Comparison of ENCODE assay signal across 1 cellular context in the genomic region with DNA sequence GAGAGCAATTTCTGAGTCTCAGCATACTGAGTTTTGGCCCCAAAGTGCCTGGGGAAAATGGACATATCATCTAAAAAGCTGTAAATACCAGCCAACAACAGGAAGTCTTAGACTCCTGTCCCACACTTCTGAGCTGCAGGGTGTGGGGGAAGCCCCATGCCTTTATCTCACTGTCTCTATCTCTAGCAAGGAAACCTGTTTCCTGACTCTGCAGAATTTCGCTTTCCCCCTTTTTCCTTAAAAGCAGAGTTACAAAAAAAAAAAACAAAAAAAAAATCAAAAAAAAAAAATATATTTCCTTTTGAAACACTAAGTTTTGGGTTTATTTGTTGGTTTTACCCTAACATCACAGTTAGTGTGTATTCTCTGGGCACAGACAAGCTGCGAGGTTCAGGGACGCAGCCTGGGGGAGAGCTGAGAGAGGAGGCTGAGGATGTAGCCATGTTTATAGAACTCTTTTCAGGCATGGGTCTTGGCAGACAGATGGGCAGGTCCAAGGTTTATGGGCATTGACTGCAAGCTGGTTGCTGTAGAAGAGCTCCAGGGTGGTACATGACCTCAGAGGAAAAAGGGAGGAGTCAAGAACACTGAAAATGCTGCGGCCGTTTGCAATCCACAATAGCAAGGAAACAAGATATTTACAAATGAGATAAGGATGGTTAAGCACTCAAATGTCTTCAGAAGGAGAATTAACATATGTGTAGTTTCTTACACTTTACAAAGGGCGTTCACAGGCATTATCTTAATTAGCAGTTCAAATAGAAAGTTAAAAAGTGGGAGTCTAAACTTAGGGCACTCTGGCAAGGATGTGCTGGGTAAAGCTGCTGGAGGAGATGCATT.
TF ChIP-seq lines count a peak whose summit lies in the region.

No MANE protein-coding gene starts in this region.

TF ChIP-seq in HepG2, 621 proteins besides CTCF, POLR2A, EP300 and RAD21 (continued from another document):
- TF ChIP-seq, protein P1, sequence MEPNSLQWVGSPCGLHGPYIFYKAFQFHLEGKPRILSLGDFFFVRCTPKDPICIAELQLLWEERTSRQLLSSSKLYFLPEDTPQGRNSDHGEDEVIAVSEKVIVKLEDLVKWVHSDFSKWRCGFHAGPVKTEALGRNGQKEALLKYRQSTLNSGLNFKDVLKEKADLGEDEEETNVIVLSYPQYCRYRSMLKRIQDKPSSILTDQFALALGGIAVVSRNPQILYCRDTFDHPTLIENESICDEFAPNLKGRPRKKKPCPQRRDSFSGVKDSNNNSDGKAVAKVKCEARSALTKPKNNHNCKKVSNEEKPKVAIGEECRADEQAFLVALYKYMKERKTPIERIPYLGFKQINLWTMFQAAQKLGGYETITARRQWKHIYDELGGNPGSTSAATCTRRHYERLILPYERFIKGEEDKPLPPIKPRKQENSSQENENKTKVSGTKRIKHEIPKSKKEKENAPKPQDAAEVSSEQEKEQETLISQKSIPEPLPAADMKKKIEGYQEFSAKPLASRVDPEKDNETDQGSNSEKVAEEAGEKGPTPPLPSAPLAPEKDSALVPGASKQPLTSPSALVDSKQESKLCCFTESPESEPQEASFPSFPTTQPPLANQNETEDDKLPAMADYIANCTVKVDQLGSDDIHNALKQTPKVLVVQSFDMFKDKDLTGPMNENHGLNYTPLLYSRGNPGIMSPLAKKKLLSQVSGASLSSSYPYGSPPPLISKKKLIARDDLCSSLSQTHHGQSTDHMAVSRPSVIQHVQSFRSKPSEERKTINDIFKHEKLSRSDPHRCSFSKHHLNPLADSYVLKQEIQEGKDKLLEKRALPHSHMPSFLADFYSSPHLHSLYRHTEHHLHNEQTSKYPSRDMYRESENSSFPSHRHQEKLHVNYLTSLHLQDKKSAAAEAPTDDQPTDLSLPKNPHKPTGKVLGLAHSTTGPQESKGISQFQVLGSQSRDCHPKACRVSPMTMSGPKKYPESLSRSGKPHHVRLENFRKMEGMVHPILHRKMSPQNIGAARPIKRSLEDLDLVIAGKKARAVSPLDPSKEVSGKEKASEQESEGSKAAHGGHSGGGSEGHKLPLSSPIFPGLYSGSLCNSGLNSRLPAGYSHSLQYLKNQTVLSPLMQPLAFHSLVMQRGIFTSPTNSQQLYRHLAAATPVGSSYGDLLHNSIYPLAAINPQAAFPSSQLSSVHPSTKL (CRISPR knock-in tag; IDR thresholded peaks at IDR 0.05): no peak
- TF ChIP-seq, protein P2, sequence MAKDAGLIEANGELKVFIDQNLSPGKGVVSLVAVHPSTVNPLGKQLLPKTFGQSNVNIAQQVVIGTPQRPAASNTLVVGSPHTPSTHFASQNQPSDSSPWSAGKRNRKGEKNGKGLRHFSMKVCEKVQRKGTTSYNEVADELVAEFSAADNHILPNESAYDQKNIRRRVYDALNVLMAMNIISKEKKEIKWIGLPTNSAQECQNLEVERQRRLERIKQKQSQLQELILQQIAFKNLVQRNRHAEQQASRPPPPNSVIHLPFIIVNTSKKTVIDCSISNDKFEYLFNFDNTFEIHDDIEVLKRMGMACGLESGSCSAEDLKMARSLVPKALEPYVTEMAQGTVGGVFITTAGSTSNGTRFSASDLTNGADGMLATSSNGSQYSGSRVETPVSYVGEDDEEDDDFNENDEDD (CRISPR knock-in tag; IDR thresholded peaks at IDR 0.05; ENCODE audit: borderline replicate concordance): no peak
- no peak for TF ChIP-seq GLI4 (CRISPR knock-in tag; IDR thresholded peaks at IDR 0.05; ENCODE audit: borderline replicate concordance)
- no peak for TF ChIP-seq ZNF382 (CRISPR knock-in tag; IDR thresholded peaks at IDR 0.05; ENCODE audit: borderline replicate concordance)
- TF ChIP-seq CHCHD3 (CRISPR knock-in tag; IDR thresholded peaks at IDR 0.05): no peak
- no peak for TF ChIP-seq ZNF749 (CRISPR knock-in tag; IDR thresholded peaks at IDR 0.05; ENCODE audit: borderline replicate concordance)
- no peak for TF ChIP-seq MBD4 (IDR thresholded peaks at IDR 0.05; ENCODE audit: borderline replicate concordance, low read length)
- no peak for TF ChIP-seq KAT7 (CRISPR knock-in tag; IDR thresholded peaks at IDR 0.05; ENCODE audit: borderline replicate concordance)
- TF ChIP-seq, protein P3, sequence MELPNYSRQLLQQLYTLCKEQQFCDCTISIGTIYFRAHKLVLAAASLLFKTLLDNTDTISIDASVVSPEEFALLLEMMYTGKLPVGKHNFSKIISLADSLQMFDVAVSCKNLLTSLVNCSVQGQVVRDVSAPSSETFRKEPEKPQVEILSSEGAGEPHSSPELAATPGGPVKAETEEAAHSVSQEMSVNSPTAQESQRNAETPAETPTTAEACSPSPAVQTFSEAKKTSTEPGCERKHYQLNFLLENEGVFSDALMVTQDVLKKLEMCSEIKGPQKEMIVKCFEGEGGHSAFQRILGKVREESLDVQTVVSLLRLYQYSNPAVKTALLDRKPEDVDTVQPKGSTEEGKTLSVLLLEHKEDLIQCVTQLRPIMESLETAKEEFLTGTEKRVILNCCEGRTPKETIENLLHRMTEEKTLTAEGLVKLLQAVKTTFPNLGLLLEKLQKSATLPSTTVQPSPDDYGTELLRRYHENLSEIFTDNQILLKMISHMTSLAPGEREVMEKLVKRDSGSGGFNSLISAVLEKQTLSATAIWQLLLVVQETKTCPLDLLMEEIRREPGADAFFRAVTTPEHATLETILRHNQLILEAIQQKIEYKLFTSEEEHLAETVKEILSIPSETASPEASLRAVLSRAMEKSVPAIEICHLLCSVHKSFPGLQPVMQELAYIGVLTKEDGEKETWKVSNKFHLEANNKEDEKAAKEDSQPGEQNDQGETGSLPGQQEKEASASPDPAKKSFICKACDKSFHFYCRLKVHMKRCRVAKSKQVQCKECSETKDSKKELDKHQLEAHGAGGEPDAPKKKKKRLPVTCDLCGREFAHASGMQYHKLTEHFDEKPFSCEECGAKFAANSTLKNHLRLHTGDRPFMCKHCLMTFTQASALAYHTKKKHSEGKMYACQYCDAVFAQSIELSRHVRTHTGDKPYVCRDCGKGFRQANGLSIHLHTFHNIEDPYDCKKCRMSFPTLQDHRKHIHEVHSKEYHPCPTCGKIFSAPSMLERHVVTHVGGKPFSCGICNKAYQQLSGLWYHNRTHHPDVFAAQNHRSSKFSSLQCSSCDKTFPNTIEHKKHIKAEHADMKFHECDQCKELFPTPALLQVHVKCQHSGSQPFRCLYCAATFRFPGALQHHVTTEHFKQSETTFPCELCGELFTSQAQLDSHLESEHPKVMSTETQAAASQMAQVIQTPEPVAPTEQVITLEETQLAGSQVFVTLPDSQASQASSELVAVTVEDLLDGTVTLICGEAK (IDR thresholded peaks at IDR 0.05): no peak
- TF ChIP-seq, protein P3 (CRISPR knock-in tag; IDR thresholded peaks at IDR 0.05): no peak
- no peak for TF ChIP-seq ZNF3 (CRISPR knock-in tag; IDR thresholded peaks at IDR 0.05)
- TF ChIP-seq, protein P4, sequence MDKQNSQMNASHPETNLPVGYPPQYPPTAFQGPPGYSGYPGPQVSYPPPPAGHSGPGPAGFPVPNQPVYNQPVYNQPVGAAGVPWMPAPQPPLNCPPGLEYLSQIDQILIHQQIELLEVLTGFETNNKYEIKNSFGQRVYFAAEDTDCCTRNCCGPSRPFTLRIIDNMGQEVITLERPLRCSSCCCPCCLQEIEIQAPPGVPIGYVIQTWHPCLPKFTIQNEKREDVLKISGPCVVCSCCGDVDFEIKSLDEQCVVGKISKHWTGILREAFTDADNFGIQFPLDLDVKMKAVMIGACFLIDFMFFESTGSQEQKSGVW (CRISPR knock-in tag; IDR thresholded peaks at IDR 0.05; ENCODE audit: borderline replicate concordance): no peak
- TF ChIP-seq, protein P5, sequence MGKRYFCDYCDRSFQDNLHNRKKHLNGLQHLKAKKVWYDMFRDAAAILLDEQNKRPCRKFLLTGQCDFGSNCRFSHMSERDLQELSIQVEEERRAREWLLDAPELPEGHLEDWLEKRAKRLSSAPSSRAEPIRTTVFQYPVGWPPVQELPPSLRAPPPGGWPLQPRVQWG (CRISPR knock-in tag; IDR thresholded peaks at IDR 0.05; ENCODE audit: borderline replicate concordance, low read depth): no peak
- no peak for TF ChIP-seq MZF1 (CRISPR knock-in tag; IDR thresholded peaks at IDR 0.05; ENCODE audit: borderline replicate concordance)
- TF ChIP-seq NFE2L2 (IDR thresholded peaks at IDR 0.05; ENCODE audit: low read length): no peak
- TF ChIP-seq, protein P6, sequence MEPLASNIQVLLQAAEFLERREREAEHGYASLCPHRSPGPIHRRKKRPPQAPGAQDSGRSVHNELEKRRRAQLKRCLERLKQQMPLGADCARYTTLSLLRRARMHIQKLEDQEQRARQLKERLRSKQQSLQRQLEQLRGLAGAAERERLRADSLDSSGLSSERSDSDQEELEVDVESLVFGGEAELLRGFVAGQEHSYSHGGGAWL (CRISPR knock-in tag; IDR thresholded peaks at IDR 0.05): no peak
